In genomic region chr5:17511775-17512325, GRCh38 we compare ENCODE assay signal across 32 cellular contexts. TPM values are rescaled to one million over a fixed set of nuclear protein-coding genes. Genes with fewer than 3 reads are reported as not detected.
A peak's percentile ranks its signal among the peaks of the same experiment; 100 is the strongest.
DNase-seq lines count a peak whose midpoint lies in the region; ATAC-seq, FAIRE-seq and TF ChIP-seq lines count a peak whose summit lies in the region.
"Had no signal": no experiment of that assay in that cellular context is flagged by ENCODE, and none has a peak within 500 bp of the region (broad histone marks: within the 10 kb centered on the region; RNA-seq: fewer than 3 reads in every experiment).

No MANE protein-coding gene starts in this region.

- TF ChIP-seq CTCF in kidney (IDR thresholded peaks at IDR 0.05; ENCODE audit: borderline replicate concordance, extremely low read depth, insufficient read depth) (no peak), spleen (IDR thresholded peaks at IDR 0.05 in 8 of 11, conservative IDR thresholded peaks at IDR 0.05 in 3 of 11) (no peak), PC-9 (conservative IDR thresholded peaks at IDR 0.05) (no peak), omental fat pad (IDR thresholded peaks at IDR 0.05) (no peak)

- H3K9me2 ChIP-seq in Karpas-422 (replicated peaks; ENCODE audit: insufficient read depth, low read length) = no peaks in the 10 kb centered on the region
- H3K9me2 ChIP-seq in PC-9 (ENCODE audit: insufficient read depth) = no peaks in the 10 kb centered on the region

- H3K9ac ChIP-seq in Karpas-422 (ENCODE audit: low read length) = no peak overlapping the region
- no peak overlapping the region for H3K9ac ChIP-seq in kidney (ENCODE audit: low read length in 2 of 2)
- H3K9ac ChIP-seq: BLaER1 had no signal

- POLR2A ChIA-PET in PC-9 (lab: Charles Lee; ENCODE audit: unreplicated experiment) = no interaction called here

- H3K79me2 ChIP-seq in Karpas-422 (ENCODE audit: low read length) = no peaks in the 10 kb centered on the region
- H3K79me2 ChIP-seq in PC-9 (ENCODE audit: low read depth) = no peaks in the 10 kb centered on the region

- H3K4me2 ChIP-seq in Karpas-422 (ENCODE audit: low read depth, low read length, poor library complexity, severe bottlenecking) (no peak overlapping the region), PC-9 (no peak overlapping the region)
- H3K4me2 ChIP-seq: BLaER1 had no signal

- no peaks in the 10 kb centered on the region for H3F3A ChIP-seq in PC-9 (ENCODE audit: insufficient read depth, low read depth)

- H3K36me3 ChIP-seq in Karpas-422 (ENCODE audit: insufficient read depth, low read length) (no peaks in the 10 kb centered on the region), kidney (ENCODE audit: control insufficient read depth in 1 of 2, insufficient read depth in 2 of 2, low read length in 2 of 2) (no peaks in the 10 kb centered on the region), spleen (no peaks in the 10 kb centered on the region), PC-9 (ENCODE audit: low read depth) (no peaks in the 10 kb centered on the region)
- H3K36me3 ChIP-seq: BE2C, BLaER1 had no signal

- WGBS in spleen, 5 donors = 89 to 95% (median 92%) methylated on average over 15 to 17 of the region's 17 CpGs

- ATAC-seq in GM21786 (IDR thresholded peaks at IDR 0.05; ENCODE audit: unreplicated experiment) (no peak), omental fat pad (ENCODE audit: low FRiP score) (no peak)
- ATAC-seq: GM12878 had no signal

- no peaks in the 10 kb centered on the region for H3K9me3 ChIP-seq in Karpas-422 (ENCODE audit: low read length)
- no peaks in the 10 kb centered on the region for H3K9me3 ChIP-seq in kidney (ENCODE audit: control insufficient read depth in 1 of 2, low read length in 2 of 2)
- H3K9me3 ChIP-seq in spleen = no peaks in the 10 kb centered on the region
- no peaks in the 10 kb centered on the region for H3K9me3 ChIP-seq in PC-9 (ENCODE audit: insufficient read depth, low read depth)
- H3K9me3 ChIP-seq: BE2C, BLaER1 had no signal

- H2AFZ ChIP-seq in Karpas-422 (ENCODE audit: low read length) (no peak overlapping the region), PC-9 (no peak overlapping the region)

- no peak overlapping the region for H3K4me3 ChIP-seq in Karpas-422 (ENCODE audit: low read length)
- no peak overlapping the region for H3K4me3 ChIP-seq in kidney (ENCODE audit: low read length in 2 of 2)
- no peak overlapping the region for H3K4me3 ChIP-seq in spleen
- no peak overlapping the region for H3K4me3 ChIP-seq in PC-9
- H3K4me3 ChIP-seq: BLaER1, GM12878 had no signal

- H3K27ac ChIP-seq in Karpas-422 (ENCODE audit: low read length) (no peak overlapping the region), kidney (ENCODE audit: low read depth in 2 of 2, low read length in 2 of 2) (no peak overlapping the region), spleen (no peak overlapping the region), PC-9 (no peak overlapping the region)
- H3K27ac ChIP-seq: BLaER1 had no signal

- H3K27me3 ChIP-seq in Karpas-422 (ENCODE audit: low read length) (no peaks in the 10 kb centered on the region), spleen (replicated peaks in 1 of 7) (no peaks in the 10 kb centered on the region), PC-9 (ENCODE audit: insufficient read depth, low read depth) (peaks cover 46% of the 10 kb centered on the region)
- H3K27me3 ChIP-seq: BE2C, BLaER1 had no signal

- CTCF ChIA-PET in PC-9 (lab: Charles Lee) = no interaction called here

- TF ChIP-seq POLR2A in spleen (IDR thresholded peaks at IDR 0.05) (no peak), GM12891 (IDR thresholded peaks at IDR 0.05; ENCODE audit: low read depth, low read length) (no peak)

- no peaks in the 10 kb centered on the region for H4K20me1 ChIP-seq in Karpas-422 (ENCODE audit: insufficient read depth, low read depth, low read length)
- no peaks in the 10 kb centered on the region for H4K20me1 ChIP-seq in PC-9 (ENCODE audit: insufficient read depth)
- H4K20me1 ChIP-seq: BLaER1 had no signal

- BruUV-seq in PC-9 (replicated peaks; lab: Mats Ljungman, UMichigan) = no TSS peak

- intact Hi-C loops in kidney (cut with DNase I) = no loop called here
- intact Hi-C loops in spleen (cut with DNase I; ENCODE audit: low total_unique reads) = no loop called here
- intact Hi-C loops in PC-9 (cut with micrococcal nuclease; ENCODE audit: unreplicated experiment) = no loop called here

- no peaks in the 10 kb centered on the region for H3K4me1 ChIP-seq in Karpas-422 (ENCODE audit: low read length)
- no peaks in the 10 kb centered on the region for H3K4me1 ChIP-seq in kidney (ENCODE audit: control insufficient read depth in 1 of 2, insufficient read depth in 1 of 2, low read depth in 1 of 2, low read length in 2 of 2)
- H3K4me1 ChIP-seq in spleen = no peaks in the 10 kb centered on the region
- H3K4me1 ChIP-seq in PC-9 (replicated peaks; ENCODE audit: insufficient read depth) = no peaks in the 10 kb centered on the region
- H3K4me1 ChIP-seq: BE2C, BLaER1 had no signal

- FAIRE-seq in kidney (lab: Jason Lieb, UNC) (no peak), GM12891 (lab: Jason Lieb, UNC) (no peak)
- FAIRE-seq: A204.1, GM12878, GM19239 had no signal

- peak; percentile 2 for DNase-seq in Karpas-422
- peak; percentile 13 for DNase-seq in MV-4-11 (lab: John Stamatoyannopoulos, UW)
- peak; percentile 52 for DNase-seq in kidney
- peak; percentile 73 for DNase-seq in spleen
- DNase-seq in PC-9 = no peak
- DNase-seq in omental fat pad (ENCODE audit: low spot score) = no peak
- no peak for DNase-seq in GM12891 (ENCODE audit: insufficient read length, low spot score)
- DNase-seq: 8988T; ACHN; BE2C; C1 segment of cervical spinal cord; CD4-positive, alpha-beta memory T cell; CD4-positive, CD25-positive, alpha-beta regulatory T cell; CD8-positive, alpha-beta memory T cell; COR-L47; DMS 273 treated with DMSO at 0.1 percent for 48 hours; DMS153; DMS53; DMS79; DND-41; EL; GDM1 had no signal

TF ChIP-seq in GM12891, 5 proteins besides CTCF, POLR2A, EP300 and RAD21:
- no peak for TF ChIP-seq TAF1 (IDR thresholded peaks at IDR 0.05; ENCODE audit: low read depth, low read length)
- TF ChIP-seq POU2F2 (IDR thresholded peaks at IDR 0.05; ENCODE audit: low read depth, low read length) = no peak
- no peak for TF ChIP-seq SPI1 (IDR thresholded peaks at IDR 0.05; ENCODE audit: low read depth, low read length)
- no peak for TF ChIP-seq PAX5 (IDR thresholded peaks at IDR 0.05; ENCODE audit: insufficient read depth, low read length, severe bottlenecking)
- no peak for TF ChIP-seq POLR2AphosphoS5 (IDR thresholded peaks at IDR 0.05; ENCODE audit: low read depth, low read length)

RNA-seq across cellular contexts. Expression of gene TAF11L3, which starts 6.3 kb away (rescaled TPM):
- not detected in 2 replicates for total RNA-seq in Karpas-422 (2014; rRNA removed; shearing (Covaris generic); ENCODE audit: low replicate concordance)
- total RNA-seq in kidney (not detected), spleen (not detected), PC-9 (2021) (not detected in 2 replicates), omental fat pad (not detected)
- polyA plus RNA-seq in kidney (ENCODE audit: insufficient read depth, low read depth, low replicate concordance) (not detected), spleen (not detected)
- polyA plus RNA-seq in GM12891 (2012; ENCODE audit: low read depth, missing spikeins) = not detected
- total RNA-seq: A673; CD4-positive, alpha-beta memory T cell; CD4-positive, CD25-positive, alpha-beta regulatory T cell; CD8-positive, alpha-beta memory T cell; Daoy; G401; GM12878 had no signal
- polyA plus RNA-seq: AG04450; CD14-positive monocyte; CD4-positive, alpha-beta memory T cell; CD4-positive, CD25-positive, alpha-beta regulatory T cell; CD8-positive, alpha-beta memory T cell; GM12878 had no signal

RNA-seq across cellular contexts. Expression of gene TAF11L4, which starts 9.8 kb away (rescaled TPM):
- not detected in 2 replicates for total RNA-seq in Karpas-422 (2014; rRNA removed; shearing (Covaris generic); ENCODE audit: low replicate concordance)
- total RNA-seq in kidney (not detected), spleen (not detected), PC-9 (2021) (not detected in 2 replicates), omental fat pad (not detected)
- polyA plus RNA-seq in kidney (ENCODE audit: insufficient read depth, low read depth, low replicate concordance) (not detected), spleen (not detected)
- polyA plus RNA-seq in GM12891 (2012; ENCODE audit: low read depth, missing spikeins) = not detected
- total RNA-seq: A673; CD4-positive, alpha-beta memory T cell; CD4-positive, CD25-positive, alpha-beta regulatory T cell; CD8-positive, alpha-beta memory T cell; Daoy; G401; GM12878 had no signal
- polyA plus RNA-seq: AG04450; CD14-positive monocyte; CD4-positive, alpha-beta memory T cell; CD4-positive, CD25-positive, alpha-beta regulatory T cell; CD8-positive, alpha-beta memory T cell; GM12878 had no signal

RNA-seq across cellular contexts. Expression of gene TAF11L5, which starts 13.2 kb away (rescaled TPM):
- total RNA-seq in Karpas-422 (2014; rRNA removed; shearing (Covaris generic); ENCODE audit: low replicate concordance) = not detected in 2 replicates
- total RNA-seq in kidney = not detected
- not detected for polyA plus RNA-seq in kidney (ENCODE audit: insufficient read depth, low read depth, low replicate concordance)
- total RNA-seq in spleen = not detected
- polyA plus RNA-seq in spleen = not detected
- not detected in 2 replicates for total RNA-seq in PC-9 (2021)
- total RNA-seq in omental fat pad = not detected
- polyA plus RNA-seq in GM12891 (2012; ENCODE audit: low read depth, missing spikeins) = not detected
- total RNA-seq: CD4-positive, alpha-beta memory T cell; CD4-positive, CD25-positive, alpha-beta regulatory T cell; CD8-positive, alpha-beta memory T cell; Daoy; G401; GM12878 had no signal
- polyA plus RNA-seq: AG04450; CD14-positive monocyte; CD4-positive, alpha-beta memory T cell; CD4-positive, CD25-positive, alpha-beta regulatory T cell; CD8-positive, alpha-beta memory T cell; GM12878 had no signal

RNA-seq across cellular contexts. Expression of gene TAF11L2, which starts 13.8 kb away (rescaled TPM):
- total RNA-seq in Karpas-422 (2014; rRNA removed; shearing (Covaris generic); ENCODE audit: low replicate concordance) = not detected in 2 replicates
- total RNA-seq in kidney (not detected), spleen (not detected), PC-9 (2021) (not detected in 2 replicates), omental fat pad (not detected)
- polyA plus RNA-seq in kidney (ENCODE audit: insufficient read depth, low read depth, low replicate concordance) (not detected), spleen (not detected)
- not detected for polyA plus RNA-seq in GM12891 (2012; ENCODE audit: low read depth, missing spikeins)
- total RNA-seq: A673; CD4-positive, alpha-beta memory T cell; CD4-positive, CD25-positive, alpha-beta regulatory T cell; CD8-positive, alpha-beta memory T cell; Daoy; G401; GM12878 had no signal
- polyA plus RNA-seq: AG04450; CD14-positive monocyte; CD4-positive, alpha-beta memory T cell; CD4-positive, CD25-positive, alpha-beta regulatory T cell; CD8-positive, alpha-beta memory T cell; GM12878 had no signal

RNA-seq across cellular contexts. Expression of gene TAF11L6, which starts 16.6 kb away (rescaled TPM):
- total RNA-seq in Karpas-422 (2014; rRNA removed; shearing (Covaris generic); ENCODE audit: low replicate concordance) = not detected in 2 replicates
- total RNA-seq in kidney = not detected
- not detected for polyA plus RNA-seq in kidney (ENCODE audit: insufficient read depth, low read depth, low replicate concordance)
- total RNA-seq in spleen = not detected
- not detected for polyA plus RNA-seq in spleen
- not detected in 2 replicates for total RNA-seq in PC-9 (2021)
- total RNA-seq in omental fat pad = not detected
- not detected for polyA plus RNA-seq in GM12891 (2012; ENCODE audit: low read depth, missing spikeins)
- total RNA-seq: A673; CD4-positive, alpha-beta memory T cell; CD4-positive, CD25-positive, alpha-beta regulatory T cell; CD8-positive, alpha-beta memory T cell; Daoy; G401; GM12878 had no signal
- polyA plus RNA-seq: AG04450; CD14-positive monocyte; CD4-positive, alpha-beta memory T cell; CD4-positive, CD25-positive, alpha-beta regulatory T cell; CD8-positive, alpha-beta memory T cell; GM12878 had no signal

Comparison
In these comparisons a context has a peak if more than half of its experiments do, and no peak if none do; other contexts are left out.
1. DNase-seq: peak in Karpas-422 (single experiment), MV-4-11 (single experiment), kidney (single experiment) and spleen (single experiment); none in PC-9 (0 of 2), omental fat pad (single experiment) and GM12891 (single experiment).